ENCODE assay signal across 10 cellular contexts in genomic region chr17:75428775-75429469, GRCh38. TPM values are rescaled to one million over a fixed set of nuclear protein-coding genes. Genes with fewer than 3 reads are reported as not detected.
DNase-seq lines count a peak whose midpoint lies in the region; FAIRE-seq and TF ChIP-seq lines count a peak whose summit lies in the region.
"Had no signal": no experiment of that assay in that cellular context is flagged by ENCODE, and none has a peak within 500 bp of the region (broad histone marks: within the 10 kb centered on the region; RNA-seq: fewer than 3 reads in every experiment).

No MANE protein-coding gene starts in this region.

- peaks cover 37% of the 10 kb centered on the region for H3K4me1 Mint-ChIP-seq in astrocyte (ENCODE audit: low read depth, unreplicated experiment)

- intact Hi-C loops in stomach (cut with DNase I; ENCODE audit: low total_unique reads): loop anchor here (10.0 kb wide), 1 partner anchor 166 kb away; no protein-coding TSS in a partner anchor
- intact Hi-C loops in kidney (cut with DNase I): loop anchor here (10.0 kb wide), 1 partner anchor 76 kb away; no protein-coding TSS in a partner anchor

- H3K9me3 Mint-ChIP-seq in astrocyte (ENCODE audit: unreplicated experiment): peaks cover 2% of the 10 kb centered on the region
- H3K9me3 Mint-ChIP-seq: activated naive CD4-positive, alpha-beta T cell treated with anti-CD3 and anti-CD28 coated beads, Interleukin-2, amount 50 U/mL, for 72 hours; memory B cell had no signal

- H4K20me1 ChIP-seq in astrocyte (ENCODE audit: insufficient read depth, low read length): no peaks in the 10 kb centered on the region

- WGBS in stomach, 5 donors: 67 to 81% (median 76%) methylated on average over 16 of the region's 16 CpGs

- H3K9ac ChIP-seq in astrocyte (ENCODE audit: low read length) (peak overlapping the region; percentile 81), kidney (ENCODE audit: low read length in 2 of 2) (peak overlapping the region in 1 of 2 donors; percentile 1)

- no peak for FAIRE-seq in astrocyte (lab: Jason Lieb, UNC)
- no peak for FAIRE-seq in kidney (lab: Jason Lieb, UNC)

- H3K4me3 ChIP-seq in astrocyte (ENCODE audit: insufficient read depth, low read depth, low read length) (no peak overlapping the region), stomach (no peak overlapping the region), kidney (ENCODE audit: low read length in 2 of 2) (no peak overlapping the region)

- H3K4me1 ChIP-seq in astrocyte (ENCODE audit: insufficient read depth, low read length) (peaks cover 28% of the 10 kb centered on the region), stomach (peaks cover 7 to 29% (median 18%) of the 10 kb centered on the region in 4 donors), kidney (ENCODE audit: control insufficient read depth in 1 of 2, insufficient read depth in 1 of 2, low read depth in 1 of 2, low read length in 2 of 2) (peaks cover 4 to 5% of the 10 kb centered on the region in 2 donors)

- TF ChIP-seq EP300 in stomach (IDR thresholded peaks at IDR 0.05): no peak

- H3K27me3 ChIP-seq in astrocyte (ENCODE audit: insufficient read depth, low read length) (no peaks in the 10 kb centered on the region), stomach (no peaks in the 10 kb centered on the region)

- H3K4me3 Mint-ChIP-seq in astrocyte (ENCODE audit: unreplicated experiment): peak overlapping the region; percentile 37
- H3K4me3 Mint-ChIP-seq: memory B cell had no signal

- H3K27ac Mint-ChIP-seq in astrocyte (ENCODE audit: unreplicated experiment): peak overlapping the region; percentile 98
- H3K27ac Mint-ChIP-seq: activated naive CD4-positive, alpha-beta T cell treated with anti-CD3 and anti-CD28 coated beads, Interleukin-2, amount 50 U/mL, for 72 hours; memory B cell had no signal

- H3K36me3 ChIP-seq in astrocyte (ENCODE audit: insufficient read depth, low read length): no peaks in the 10 kb centered on the region
- no peaks in the 10 kb centered on the region for H3K36me3 ChIP-seq in stomach
- H3K36me3 ChIP-seq in kidney (ENCODE audit: control insufficient read depth in 1 of 2, insufficient read depth in 2 of 2, low read length in 2 of 2): no peaks in the 10 kb centered on the region

- peak overlapping the region; percentile 74 for H3K4me2 ChIP-seq in astrocyte (ENCODE audit: low read length)

- H3K79me2 ChIP-seq in astrocyte (ENCODE audit: insufficient read depth, low read length): no peaks in the 10 kb centered on the region

- no peaks in the 10 kb centered on the region for H3K27me3 Mint-ChIP-seq in astrocyte (ENCODE audit: low read depth, unreplicated experiment)

- H2AFZ ChIP-seq in astrocyte (ENCODE audit: low read depth, low read length): peak overlapping the region; percentile 36

- H3K9me3 ChIP-seq in astrocyte (ENCODE audit: insufficient read depth, low read depth, low read length): no peaks in the 10 kb centered on the region
- no peaks in the 10 kb centered on the region for H3K9me3 ChIP-seq in stomach
- H3K9me3 ChIP-seq in kidney (ENCODE audit: control insufficient read depth in 1 of 2, low read length in 2 of 2): no peaks in the 10 kb centered on the region

- no peak for TF ChIP-seq POLR2A in stomach (IDR thresholded peaks at IDR 0.05)

- no peak for TF ChIP-seq CTCF in astrocyte (IDR thresholded peaks at IDR 0.05; ENCODE audit: insufficient read depth, low read depth, low read length)
- no peak for TF ChIP-seq CTCF in stomach (IDR thresholded peaks at IDR 0.05)
- no peak for TF ChIP-seq CTCF in kidney (IDR thresholded peaks at IDR 0.05; ENCODE audit: borderline replicate concordance, extremely low read depth, insufficient read depth)

- H3K36me3 Mint-ChIP-seq in astrocyte (ENCODE audit: low read depth, unreplicated experiment): no peaks in the 10 kb centered on the region
- H3K36me3 Mint-ChIP-seq: activated naive CD4-positive, alpha-beta T cell treated with anti-CD3 and anti-CD28 coated beads, Interleukin-2, amount 50 U/mL, for 72 hours; memory B cell had no signal

- H3K27ac ChIP-seq in astrocyte (ENCODE audit: low read depth, low read length) (peak overlapping the region; percentile 93), stomach (peak overlapping the region; percentile 44 to 73 (median 68)), kidney (ENCODE audit: low read depth in 2 of 2, low read length in 2 of 2) (peak overlapping the region in 1 of 2 donors; percentile 42)

- DNase-seq in HS-5 (ENCODE audit: low read depth): peak; percentile 71
- peak; percentile 93 for DNase-seq in astrocyte (ENCODE audit: low read depth)
- peak; percentile 80 for DNase-seq in kidney glomerular epithelial cell (lab: John Stamatoyannopoulos, UW)
- no peak for DNase-seq in stomach
- no peak for DNase-seq in kidney
- no peak for DNase-seq in NCI-H345 treated with DMSO at 0.1 percent for 48 hours (lab: John Stamatoyannopoulos, UW; ENCODE audit: unreplicated experiment)
- DNase-seq in RPMI8226: no peak
- DNase-seq in activated CD4-positive, alpha-beta T cell treated with anti-CD3 and anti-CD28 coated beads, Interleukin-2, amount 50 U/mL, for 1 hour: no peak

RNA-seq across cellular contexts. Expression of gene GRB2, which starts 23.4 kb away (rescaled TPM):
- total RNA-seq in astrocyte (152 and 168 TPM in 2 replicates), stomach (100 to 1,000 TPM in 4 of 5 donors, 10 to 100 TPM in 1; 73.3 to 488 (median 135) TPM), kidney (119 TPM)
- polyA plus RNA-seq in stomach (10 to 100 TPM; 32.5 to 48.9 (median 43.3) TPM), kidney (ENCODE audit: insufficient read depth, low read depth, low replicate concordance) (65.3 TPM)

RNA-seq across cellular contexts. Expression of gene TMEM94, which starts 27.5 kb away (rescaled TPM):
- total RNA-seq in astrocyte: 52.4 and 54.5 TPM in 2 replicates
- total RNA-seq in stomach: 100 to 1,000 TPM in 3 of 5 donors, 10 to 100 TPM in 2; 31.9 to 466 (median 128) TPM
- 10 to 100 TPM; 16.6 to 28.5 (median 20.5) TPM for polyA plus RNA-seq in stomach
- total RNA-seq in kidney: 82.6 TPM
- 49.6 TPM for polyA plus RNA-seq in kidney (ENCODE audit: insufficient read depth, low read depth, low replicate concordance)

Comparison
In these comparisons a context has a peak if more than half of its experiments do, and no peak if none do; other contexts are left out.
1. DNase-seq: peak in HS-5 (single experiment), astrocyte (single experiment) and kidney glomerular epithelial cell (single experiment); none in stomach (single experiment), kidney (single experiment), NCI-H345 treated with DMSO at 0.1 percent for 48 hours (single experiment), RPMI8226 (single experiment) and activated CD4-positive, alpha-beta T cell treated with anti-CD3 and anti-CD28 coated beads, Interleukin-2, amount 50 U/mL, for 1 hour (single experiment).